In genomic region chr21:13447767-13448166, GRCh38 we compare ENCODE assay signal across 5 cellular contexts.
DNase-seq lines count a peak whose midpoint lies in the region; ATAC-seq, FAIRE-seq and TF ChIP-seq lines count a peak whose summit lies in the region.
"Not testable (repeated sequence)": the region's sequence is repeated elsewhere in the genome, so short reads cannot be mapped to it uniquely, and the experiment has no call there.

No MANE protein-coding gene starts in this region.

- H2AFZ ChIP-seq in DND-41 (ENCODE audit: low read depth, low read length); PC-3 (ENCODE audit: low read length): not testable (repeated sequence)

- not testable (repeated sequence) for H3K4me2 ChIP-seq in DND-41 (ENCODE audit: insufficient read depth, low read length); PC-3 (ENCODE audit: low read length)

- not testable (repeated sequence) for H3K4me1 ChIP-seq in DND-41 (ENCODE audit: insufficient read depth, low read length); PC-3 (ENCODE audit: insufficient read depth, low read length)

- H3K9ac ChIP-seq in DND-41 (ENCODE audit: low read depth, low read length); PC-3 (ENCODE audit: low read length): not testable (repeated sequence)

- not testable (repeated sequence) for H3K9me2 ChIP-seq in PC-3 (replicated peaks; ENCODE audit: low read length)

- CTCF ChIA-PET in PC-3 (lab: Charles Lee): not testable (repeated sequence)

- H3K27me3 ChIP-seq in DND-41 (ENCODE audit: insufficient read depth, low read length, poor library complexity); PC-3 (ENCODE audit: low read length); bronchial epithelial cell (ENCODE audit: control insufficient read depth, insufficient read depth, low read length): not testable (repeated sequence)

- DNase-seq in DND-41; HTR-8/SVneo (ENCODE audit: insufficient read length, low spot score); urothelium cell line (ENCODE audit: low spot score): not testable (repeated sequence)
- DNase-seq in PC-3: peak; percentile 22
- DNase-seq in bronchial epithelial cell (ENCODE audit: low read depth): peak; percentile 8

- not testable (repeated sequence) for TF ChIP-seq CTCF in DND-41 (IDR thresholded peaks at IDR 0.05; ENCODE audit: borderline replicate concordance, extremely low read depth, low read length, poor library complexity, severe bottlenecking); PC-3 (conservative IDR thresholded peaks at IDR 0.05; ENCODE audit: low read depth, low read length); bronchial epithelial cell (IDR thresholded peaks at IDR 0.05; ENCODE audit: insufficient read depth, low read length, severe bottlenecking)

- peak; percentile 19; the same call in 1 of the 3 replicates for ATAC-seq in DND-41 (ENCODE audit: insufficient read depth, low read depth)
- not testable (repeated sequence) for ATAC-seq in PC-3

- FAIRE-seq in HTR-8/SVneo (lab: Jason Lieb, UNC) (peak; percentile 33), urothelium cell line (lab: Jason Lieb, UNC) (peak; percentile 48)
- FAIRE-seq in bronchial epithelial cell (lab: Jason Lieb, UNC): not testable (repeated sequence)

- not testable (repeated sequence) for H3K79me2 ChIP-seq in DND-41 (ENCODE audit: insufficient read depth, low read length); PC-3 (ENCODE audit: low read length)

- not testable (repeated sequence) for H3K36me3 ChIP-seq in DND-41 (ENCODE audit: insufficient read depth, low read length); PC-3 (ENCODE audit: low read depth, low read length); bronchial epithelial cell (ENCODE audit: control insufficient read depth, insufficient read depth, low read length)

- not testable (repeated sequence) for H3F3A ChIP-seq in PC-3 (ENCODE audit: low read length, unreplicated experiment)

- not testable (repeated sequence) for H3K9me3 ChIP-seq in DND-41 (ENCODE audit: insufficient read depth, low read length, severe bottlenecking); PC-3 (ENCODE audit: low read length)

- not testable (repeated sequence) for H4K20me1 ChIP-seq in DND-41 (ENCODE audit: insufficient read depth, low read length); PC-3 (ENCODE audit: low read length)

- not testable (repeated sequence) for H3K4me3 ChIP-seq in DND-41 (ENCODE audit: low read depth in 1 of 2, low read length in 2 of 2); PC-3 (ENCODE audit: low read length); bronchial epithelial cell (ENCODE audit: low read depth, low read length)

- not testable (repeated sequence) for BruUV-seq in PC-3 (replicated peaks; lab: Mats Ljungman, UMichigan)

- intact Hi-C loops in PC-3 (cut with micrococcal nuclease): not testable (repeated sequence)

- H3K27ac ChIP-seq in DND-41 (ENCODE audit: low read length); PC-3 (ENCODE audit: low read length): not testable (repeated sequence)

- POLR2A ChIA-PET in PC-3 (lab: Charles Lee; ENCODE audit: unreplicated experiment): not testable (repeated sequence)
